Comparison of ENCODE assay signal across 13 cellular contexts in the genomic region with DNA sequence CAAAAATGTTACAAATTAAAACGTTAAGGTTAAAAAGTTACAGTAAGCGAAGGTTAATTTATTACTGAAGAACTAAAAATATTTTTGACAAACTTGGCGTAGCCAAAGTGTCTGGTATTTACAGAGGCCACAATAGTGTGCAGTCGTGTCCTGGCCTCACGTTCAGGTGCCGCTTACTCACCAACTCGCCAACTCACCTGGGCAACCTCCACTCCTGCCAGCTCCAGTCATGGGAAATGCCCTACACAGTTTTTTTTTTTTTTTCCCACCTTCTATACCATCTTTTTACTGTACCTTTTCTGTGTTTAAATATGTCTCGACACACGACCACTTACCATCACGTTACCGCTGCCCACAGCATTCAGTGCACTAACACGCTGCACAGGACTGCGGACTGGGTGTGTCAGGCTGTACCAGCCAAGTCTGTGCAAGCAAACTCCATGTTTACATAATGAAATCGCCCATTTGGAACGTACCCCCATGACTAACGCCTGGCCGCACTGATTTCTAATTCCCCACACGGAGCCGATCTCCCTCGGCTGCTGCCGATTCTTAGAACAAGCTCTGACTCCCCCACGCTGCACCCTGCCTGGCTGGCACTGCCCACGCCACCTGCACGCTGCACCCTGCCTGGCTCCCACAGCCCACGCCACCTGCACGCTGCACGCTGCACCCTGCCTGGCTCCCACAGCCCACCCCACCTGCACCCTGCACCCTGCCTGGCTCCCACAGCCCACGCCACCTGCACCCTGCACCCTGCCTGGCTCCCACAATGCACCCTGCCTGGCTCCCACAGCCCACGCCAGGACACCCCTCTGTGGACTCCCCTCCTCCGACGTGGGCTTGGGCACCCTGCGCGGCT.
DNase-seq lines count a peak whose midpoint lies in the region; ATAC-seq, FAIRE-seq and TF ChIP-seq lines count a peak whose summit lies in the region.
"Had no signal": no experiment of that assay in that cellular context is flagged by ENCODE, and none has a peak within 500 bp of the region (broad histone marks: within the 10 kb centered on the region; RNA-seq: fewer than 3 reads in every experiment).

No MANE protein-coding gene starts in this region.

- H3K36me3 ChIP-seq in kidney (ENCODE audit: control insufficient read depth in 1 of 2, insufficient read depth in 2 of 2, low read length in 2 of 2), result peaks cover 22 to 30% of the 10 kb centered on the region in 2 donors

- no peak for TF ChIP-seq CTCF in kidney (IDR thresholded peaks at IDR 0.05; ENCODE audit: borderline replicate concordance, extremely low read depth, insufficient read depth)

- DNase-seq in DMS53 (lab: John Stamatoyannopoulos, UW) (peak; percentile 23), DMS53 treated with DMSO at 0.1 percent for 48 hours (lab: John Stamatoyannopoulos, UW; ENCODE audit: unreplicated experiment) (no peak), kidney (peak; percentile 85), superior temporal gyrus (ENCODE audit: extremely low spot score) (peak; percentile 15)
- DNase-seq: activated CD4-positive, alpha-beta T cell treated with anti-CD3 and anti-CD28 coated beads, Interleukin-2, amount 50 U/mL, for 4 hours; NCI-H1048; SHP77 had no signal

- no peaks in the 10 kb centered on the region for H3K9me3 ChIP-seq in kidney (ENCODE audit: control insufficient read depth in 1 of 2, low read length in 2 of 2)

- ATAC-seq in HG03354 (IDR thresholded peaks at IDR 0.05; ENCODE audit: poor library complexity, severe bottlenecking, unreplicated experiment), result no peak
- no peak for ATAC-seq in HG03135 (IDR thresholded peaks at IDR 0.05; ENCODE audit: unreplicated experiment)
- ATAC-seq in HG03469 (IDR thresholded peaks at IDR 0.05; ENCODE audit: unreplicated experiment), result no peak

- peaks cover 0 to 10% of the 10 kb centered on the region in 2 donors for H3K4me1 ChIP-seq in kidney (ENCODE audit: control insufficient read depth in 1 of 2, insufficient read depth in 1 of 2, low read depth in 1 of 2, low read length in 2 of 2)

- intact Hi-C loops in kidney (cut with DNase I), result no loop called here

- peak overlapping the region; percentile 86 for H3K27ac ChIP-seq in angular gyrus (ENCODE audit: low read depth, low read length)
- H3K27ac ChIP-seq in kidney (ENCODE audit: low read depth in 2 of 2, low read length in 2 of 2), result peak overlapping the region; percentile 78 to 83
- H3K27ac ChIP-seq: 22Rv1, hepatocyte had no signal

- FAIRE-seq in kidney (lab: Jason Lieb, UNC), result no peak

- H3K9ac ChIP-seq in kidney (ENCODE audit: low read length in 2 of 2), result peak overlapping the region in 1 of 2 donors; percentile 12

- no peak overlapping the region for H3K4me3 ChIP-seq in kidney (ENCODE audit: low read length in 2 of 2)
- H3K4me3 ChIP-seq: hepatocyte had no signal
